9 cellular contexts compared by ENCODE assay signal in the genomic region with DNA sequence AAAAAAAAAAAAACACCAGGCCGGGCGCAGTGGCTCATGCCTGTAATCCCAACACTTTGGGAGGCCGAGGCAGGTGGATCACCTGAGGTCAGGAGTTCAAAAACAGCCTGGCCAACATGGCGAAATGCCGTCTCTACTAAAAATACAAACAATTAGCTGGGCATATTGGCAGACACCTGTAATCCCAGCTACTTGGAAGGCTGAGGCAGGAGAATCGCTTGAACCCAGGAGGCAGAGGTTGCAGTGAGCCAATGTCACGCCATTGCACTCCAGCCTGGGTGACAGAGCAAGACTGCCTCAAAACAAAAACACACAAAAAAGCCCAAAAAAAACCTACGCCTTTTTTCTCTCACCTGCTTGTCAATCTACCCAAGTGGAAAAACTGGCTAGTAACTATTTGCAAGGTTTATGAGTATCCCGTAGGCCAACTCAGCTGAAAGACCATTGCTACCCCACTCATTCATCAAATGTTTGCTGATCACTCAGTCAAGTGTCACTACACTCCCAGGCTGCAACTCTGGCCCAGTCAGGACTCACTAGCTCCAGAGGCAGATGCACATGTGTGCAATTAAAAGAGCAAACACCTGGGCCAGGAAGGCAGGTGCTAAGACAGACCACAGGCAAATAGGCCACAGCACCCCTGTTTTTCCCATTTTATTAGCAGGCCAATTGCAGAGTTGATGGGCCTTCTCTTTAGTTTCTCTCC. TPM values are rescaled to one million over a fixed set of nuclear protein-coding genes. Genes with fewer than 3 reads are reported as not detected.
DNase-seq lines count a peak whose midpoint lies in the region; ATAC-seq and TF ChIP-seq lines count a peak whose summit lies in the region.
"Had no signal": no experiment of that assay in that cellular context is flagged by ENCODE, and none has a peak within 500 bp of the region (broad histone marks: within the 10 kb centered on the region; RNA-seq: fewer than 3 reads in every experiment).

No MANE protein-coding gene starts in this region.

- CTCF ChIA-PET in CD4-positive, alpha-beta memory T cell (lab: Charles Lee; ENCODE audit: partially characterized antibody), result interaction anchor here (7.1 to 24.2 kb wide), 2 partner anchors 7 to 19 kb away, joined by 110 to 714 read pairs; no protein-coding TSS in a partner anchor
- CTCF ChIA-PET in mammary epithelial cell (lab: Charles Lee; ENCODE audit: low non-redundant PET), result interaction anchor here (0.6 to 0.7 kb wide), 2 partner anchors 8 to 9 kb away, joined by 4 to 10 read pairs; no protein-coding TSS in a partner anchor

- ATAC-seq in natural killer cell (no peak), GM21576 (IDR thresholded peaks at IDR 0.05; ENCODE audit: unreplicated experiment) (no peak), HG03159 (IDR thresholded peaks at IDR 0.05; ENCODE audit: unreplicated experiment) (no peak), HG02870 (IDR thresholded peaks at IDR 0.05; ENCODE audit: unreplicated experiment) (no peak)

- H3K27me3 ChIP-seq in CD4-positive, alpha-beta memory T cell (ENCODE audit: insufficient read depth, low read length), result no peaks in the 10 kb centered on the region
- no peaks in the 10 kb centered on the region for H3K27me3 ChIP-seq in mammary epithelial cell (ENCODE audit: insufficient read depth, low read length)

- TF ChIP-seq CTCF in mammary epithelial cell (conservative IDR thresholded peaks at IDR 0.05 in 1 of 2, IDR thresholded peaks at IDR 0.05 in 1 of 2; ENCODE audit: extremely low read depth in 1 of 2, insufficient read depth in 1 of 2, low read depth in 1 of 2, low read length in 2 of 2) (no peak), natural killer cell (IDR thresholded peaks at IDR 0.05) (no peak)

- H3K4me1 Mint-ChIP-seq in CD4-positive, alpha-beta memory T cell, result peaks cover 34 to 58% (median 45%) of the 10 kb centered on the region in 4 donors
- peaks cover 17 to 31% of the 10 kb centered on the region in 2 donors for H3K4me1 Mint-ChIP-seq in natural killer cell

- no peaks in the 10 kb centered on the region for H3K36me3 ChIP-seq in CD4-positive, alpha-beta memory T cell (ENCODE audit: insufficient read depth, low read length)
- no peaks in the 10 kb centered on the region for H3K36me3 ChIP-seq in mammary epithelial cell (ENCODE audit: insufficient read depth, low read length)
- H3K36me3 ChIP-seq: WERI-Rb-1 had no signal

- no peaks in the 10 kb centered on the region for H3K9me3 Mint-ChIP-seq in CD4-positive, alpha-beta memory T cell
- no peaks in the 10 kb centered on the region for H3K9me3 Mint-ChIP-seq in natural killer cell

- no TSS peak for BruUV-seq in mammary epithelial cell (replicated peaks; lab: Mats Ljungman, UMichigan)

- H3K36me3 Mint-ChIP-seq in CD4-positive, alpha-beta memory T cell, result peaks cover 0 to 2% of the 10 kb centered on the region in 2 donors
- no peaks in the 10 kb centered on the region for H3K36me3 Mint-ChIP-seq in natural killer cell

- H3K4me1 ChIP-seq in CD4-positive, alpha-beta memory T cell (ENCODE audit: insufficient read depth, low read length), result peaks cover 37% of the 10 kb centered on the region
- H3K4me1 ChIP-seq in mammary epithelial cell (ENCODE audit: insufficient read depth, low read length), result peaks cover 68% of the 10 kb centered on the region

- H2AFZ ChIP-seq in mammary epithelial cell (ENCODE audit: low read depth, low read length), result no peak overlapping the region

- intact Hi-C loops in CD4-positive, alpha-beta memory T cell (cut with micrococcal nuclease), result no loop called here
- intact Hi-C loops in mammary epithelial cell (cut with micrococcal nuclease) (loop anchor here (10.0 kb wide), 1 partner anchor 220 kb away; a partner anchor contains a TSS), natural killer cell (cut with micrococcal nuclease) (no loop called here)

- H4K20me1 ChIP-seq in mammary epithelial cell (ENCODE audit: insufficient read depth, low read length), result no peaks in the 10 kb centered on the region

- POLR2A ChIA-PET in CD4-positive, alpha-beta memory T cell (lab: Charles Lee; ENCODE audit: partially characterized antibody), result interaction anchor here (5.0 kb wide), 1 partner anchor 24 kb away, joined by 40 read pairs; no protein-coding TSS in a partner anchor

- peak overlapping the region; percentile 15 for H3K9ac ChIP-seq in mammary epithelial cell (ENCODE audit: insufficient read depth, low read length)

- WGBS in mammary epithelial cell (ENCODE audit: low coverage, missing lambda C conversion rate), result 12% methylated on average over 9 of the region's 9 CpGs

- H3K4me3 ChIP-seq in CD4-positive, alpha-beta memory T cell (ENCODE audit: low read length in 2 of 2), result no peak overlapping the region
- H3K4me3 ChIP-seq in mammary epithelial cell (replicated peaks in 1 of 3; ENCODE audit: insufficient read depth in 1 of 3, low read depth in 2 of 3, low read length in 3 of 3), result peak overlapping the region; percentile 63 to 70 (median 67)

- H3K27me3 Mint-ChIP-seq in CD4-positive, alpha-beta memory T cell, result no peaks in the 10 kb centered on the region
- no peaks in the 10 kb centered on the region for H3K27me3 Mint-ChIP-seq in natural killer cell (ENCODE audit: low read depth in 2 of 2)

- peak overlapping the region; percentile 52 to 92 (median 92) for H3K4me3 Mint-ChIP-seq in CD4-positive, alpha-beta memory T cell
- peak overlapping the region; percentile 88 for H3K4me3 Mint-ChIP-seq in natural killer cell

- no peak for DNase-seq in CD4-positive, alpha-beta memory T cell
- DNase-seq in NCI-H2029 treated with DMSO at 0.1 percent for 48 hours (lab: John Stamatoyannopoulos, UW), result peak; percentile 53
- DNase-seq in mammary epithelial cell, result no peak
- no peak for DNase-seq in natural killer cell
- DNase-seq in stimulated activated CD4-positive, alpha-beta T cell treated with anti-CD3 and anti-CD28 coated beads, Interleukin-2, amount 100 ng/mL, for 48 hours, result no peak
- DNase-seq: WERI-Rb-1 had no signal

- dilution Hi-C loops in mammary epithelial cell (cut with HindIII; ENCODE audit: low sequenced_read_pairs), result no loop called here

- in situ Hi-C loops in mammary epithelial cell (cut with MboI; ENCODE audit: low sequenced_read_pairs in 2 of 2), result no loop called here

- peak overlapping the region; percentile 94 for H3K4me2 ChIP-seq in mammary epithelial cell (ENCODE audit: insufficient read depth, low read depth, low read length)

- H3K79me2 ChIP-seq in mammary epithelial cell (ENCODE audit: insufficient read depth, low read length), result peaks cover 74% of the 10 kb centered on the region

- no peaks in the 10 kb centered on the region for H3K9me3 ChIP-seq in CD4-positive, alpha-beta memory T cell (ENCODE audit: control insufficient read depth in 1 of 2, low read length in 2 of 2)
- no peaks in the 10 kb centered on the region for H3K9me3 ChIP-seq in mammary epithelial cell (replicated peaks; ENCODE audit: insufficient read depth, low read length)

- peak overlapping the region; percentile 2 to 92 (median 78) for H3K27ac Mint-ChIP-seq in CD4-positive, alpha-beta memory T cell
- H3K27ac Mint-ChIP-seq in natural killer cell, result peak overlapping the region; percentile 60 to 77

- H3K27ac ChIP-seq in CD4-positive, alpha-beta memory T cell (ENCODE audit: low read depth, low read length), result no peak overlapping the region
- H3K27ac ChIP-seq in mammary epithelial cell (ENCODE audit: insufficient read depth, low read depth, low read length), result peak overlapping the region; percentile 72
- H3K27ac ChIP-seq: WERI-Rb-1 had no signal

RNA-seq across cellular contexts. Expression of a gene that starts 2.0 kb away (rescaled TPM):
- total RNA-seq in CD4-positive, alpha-beta memory T cell, result 10 to 100 TPM; 34.2 to 36.0 TPM
- 10 to 100 TPM; 74.6 to 79.3 TPM for polyA plus RNA-seq in CD4-positive, alpha-beta memory T cell
- total RNA-seq in mammary epithelial cell (100 to 1,000 TPM; 145 to 609 TPM), natural killer cell (10 to 100 TPM; 36.9 to 48.4 (median 44.1) TPM)
- 231 TPM for polyA plus RNA-seq in mammary epithelial cell
- polyA minus RNA-seq in mammary epithelial cell, result 209 TPM

RNA-seq across cellular contexts. Expression of a gene that starts 34.0 kb away (rescaled TPM):
- total RNA-seq in CD4-positive, alpha-beta memory T cell, result 1 to 10 TPM; 4.7 TPM
- 1 to 10 TPM in 1 of 2 donors, under 1 TPM in 1; 0.29 to 2.8 TPM for polyA plus RNA-seq in CD4-positive, alpha-beta memory T cell
- 10 to 100 TPM; 24.3 to 94.2 TPM for total RNA-seq in mammary epithelial cell
- 48.9 TPM for polyA plus RNA-seq in mammary epithelial cell
- polyA minus RNA-seq in mammary epithelial cell, result 177 TPM
- total RNA-seq in natural killer cell, result 1 to 10 TPM; 2.5 to 3.9 (median 2.8) TPM

RNA-seq across cellular contexts. Expression of a gene that starts 36.0 kb away (rescaled TPM):
- 1 to 10 TPM; 7.0 to 7.8 TPM for total RNA-seq in CD4-positive, alpha-beta memory T cell
- 1 to 10 TPM in 1 of 2 donors, under 1 TPM in 1; 0.30 to 1.1 TPM for polyA plus RNA-seq in CD4-positive, alpha-beta memory T cell
- total RNA-seq in mammary epithelial cell (100 to 1,000 TPM; 132 to 205 TPM), natural killer cell (1 to 10 TPM in 2 of 3 donors, under 1 TPM in 1; 0.63 to 1.7 (median 1.1) TPM)
- polyA plus RNA-seq in mammary epithelial cell, result 96.4 TPM
- polyA minus RNA-seq in mammary epithelial cell, result 27.0 TPM

Comparison
In these comparisons a context has a peak if more than half of its experiments do, and no peak if none do; other contexts are left out.
1. H3K4me3 ChIP-seq: peak in mammary epithelial cell (3 of 3); none in CD4-positive, alpha-beta memory T cell (0 of 2).
2. RNA of a gene that starts 34.0 kb away (total RNA-seq): 24.3 to 94.2 TPM in mammary epithelial cell; 4.7 TPM in CD4-positive, alpha-beta memory T cell and 2.5 to 3.9 TPM in natural killer cell; every median in the first group is over 4 times any median in the second.
3. RNA of a gene that starts 36.0 kb away (total RNA-seq): 132 to 205 TPM in mammary epithelial cell; 7.0 to 7.8 TPM in CD4-positive, alpha-beta memory T cell and 0.63 to 1.7 TPM in natural killer cell; every median in the first group is over 10 times any median in the second.